ENCODE assay signal across 26 cellular contexts in the genomic region with DNA sequence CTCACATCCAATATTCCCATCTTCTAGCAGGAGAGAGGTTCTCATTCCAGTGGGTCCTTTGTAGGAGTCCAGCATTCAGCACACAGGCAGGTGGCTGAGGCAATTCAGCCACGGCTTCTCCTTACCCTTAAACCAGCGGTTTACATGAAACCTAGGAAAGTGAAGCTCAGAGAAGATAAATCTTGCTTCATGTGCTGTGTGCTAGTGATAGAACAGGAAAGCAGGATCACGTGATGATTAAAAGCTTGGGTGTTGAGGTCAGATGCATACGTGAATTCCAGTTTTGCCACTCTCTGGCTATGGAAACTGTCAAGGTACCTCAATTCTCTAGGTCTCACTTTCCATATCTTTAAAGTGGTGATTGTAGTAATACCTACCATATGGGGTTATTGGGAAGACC.
"Had no signal": no experiment of that assay in that cellular context is flagged by ENCODE, and none has a peak within 500 bp of the region (broad histone marks: within the 10 kb centered on the region; RNA-seq: fewer than 3 reads in every experiment).

No MANE protein-coding gene starts in this region.

- H3K4me1 ChIP-seq: colonic mucosa, esophagus squamous epithelium, gastrocnemius medialis, heart right ventricle, left lung, lower lobe of right lung had no signal

- H3K27me3 Mint-ChIP-seq: dendritic cell treated with granulocyte-macrophage colony-stimulating factor and Interleukin-4, amounts not matched to agents 40 ng/mL and 50 ng/mL, for 4 days; effector memory CD8-positive, alpha-beta T cell had no signal

- ATAC-seq: effector memory CD8-positive, alpha-beta T cell; esophagus mucosa; gastrocnemius medialis; heart right ventricle; left cardiac atrium; left lung; left ventricle myocardium superior; lower lobe of right lung had no signal

- H3K9me3 Mint-ChIP-seq: endodermal cell had no signal

- DNase-seq: colonic mucosa; cortex of kidney; effector CD8-positive, alpha-beta T cell; effector memory CD8-positive, alpha-beta T cell; erythroblast; esophagus squamous epithelium; foreskin fibroblast; foreskin melanocyte; gastrocnemius medialis; glutamatergic neuron; head of caudate nucleus; heart right ventricle; hippocampal formation; left cardiac atrium; left lung; left ventricle myocardium superior; lower lobe of right lung; mesenchymal stem cell; midbrain had no signal

- H3K27ac ChIP-seq: colonic mucosa, epithelial cell of prostate, esophagus squamous epithelium, gastrocnemius medialis, heart right ventricle, left lung, lower lobe of right lung had no signal

- H3K27me3 ChIP-seq: colonic mucosa, esophagus squamous epithelium, gastrocnemius medialis, left lung had no signal

- FAIRE-seq: endometrium, islet of Langerhans, keratinocyte had no signal

- H3K27ac Mint-ChIP-seq: dendritic cell treated with granulocyte-macrophage colony-stimulating factor and Interleukin-4, amounts not matched to agents 40 ng/mL and 50 ng/mL, for 4 days; effector memory CD8-positive, alpha-beta T cell had no signal

- H3K4me3 ChIP-seq: colonic mucosa, esophagus squamous epithelium, gastrocnemius medialis, heart right ventricle, left lung, lower lobe of right lung had no signal

- H3K36me3 ChIP-seq: colonic mucosa, esophagus squamous epithelium, gastrocnemius medialis, heart right ventricle, left lung, lower lobe of right lung had no signal

- H3K4me3 Mint-ChIP-seq: dendritic cell treated with granulocyte-macrophage colony-stimulating factor and Interleukin-4, amounts not matched to agents 40 ng/mL and 50 ng/mL, for 4 days; effector memory CD8-positive, alpha-beta T cell; endodermal cell had no signal

- H3K9me3 ChIP-seq: colonic mucosa, esophagus squamous epithelium, gastrocnemius medialis, heart right ventricle, left lung, lower lobe of right lung had no signal
